ENCODE assay signal across 13 cellular contexts in the genomic region with DNA sequence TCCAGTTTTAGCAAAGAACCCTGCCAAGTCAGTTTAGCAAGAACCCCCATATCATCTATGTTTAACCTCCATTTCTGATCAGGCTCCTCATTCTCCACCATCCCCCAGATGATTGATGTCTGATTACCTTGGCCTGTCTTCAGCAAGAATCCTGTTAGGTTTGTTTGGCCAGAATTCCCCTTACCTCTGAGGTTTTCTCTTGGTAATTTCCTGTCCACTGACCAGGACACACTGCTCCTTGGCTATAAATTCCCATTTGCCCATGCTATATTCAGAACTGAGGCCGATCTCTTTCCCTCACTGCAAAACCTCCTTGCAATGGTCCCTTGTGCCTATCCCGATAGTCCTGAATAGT. TPM values are rescaled to one million over a fixed set of nuclear protein-coding genes. Genes with fewer than 3 reads are reported as not detected.
DNase-seq lines count a peak whose midpoint lies in the region; ATAC-seq and TF ChIP-seq lines count a peak whose summit lies in the region.
"Had no signal": no experiment of that assay in that cellular context is flagged by ENCODE, and none has a peak within 500 bp of the region (broad histone marks: within the 10 kb centered on the region; RNA-seq: fewer than 3 reads in every experiment).

No MANE protein-coding gene starts in this region.

- H2AFZ ChIP-seq in PC-3 (ENCODE audit: low read length): peak overlapping the region; percentile 24
- no peak overlapping the region for H2AFZ ChIP-seq in neural progenitor cell (replicated peaks)

- peaks cover 39% of the 10 kb centered on the region for H3K4me1 Mint-ChIP-seq in T-helper 1 cell treated with Interleukin-12 subunit alpha and Interleukin-12 subunit beta and Interleukin-4 antibody, amounts not matched to agents 30 μg/mL and 1 μg/mL, for 36 hours (ENCODE audit: low read depth)
- peaks cover 38% of the 10 kb centered on the region for H3K4me1 Mint-ChIP-seq in dendritic cell treated with granulocyte-macrophage colony-stimulating factor and Interleukin-4, amounts not matched to agents 40 ng/mL and 50 ng/mL, for 4 days (ENCODE audit: low read depth)
- peaks cover 25% of the 10 kb centered on the region for H3K4me1 Mint-ChIP-seq in neural progenitor cell

- H3K27ac Mint-ChIP-seq in T-helper 1 cell treated with Interleukin-12 subunit alpha and Interleukin-12 subunit beta and Interleukin-4 antibody, amounts not matched to agents 30 μg/mL and 1 μg/mL, for 36 hours: no peak overlapping the region
- peak overlapping the region; percentile 88 for H3K27ac Mint-ChIP-seq in dendritic cell treated with granulocyte-macrophage colony-stimulating factor and Interleukin-4, amounts not matched to agents 40 ng/mL and 50 ng/mL, for 4 days
- H3K27ac Mint-ChIP-seq in neural progenitor cell: no peak overlapping the region

- 94 to 96% methylated on average over 2 of the region's 2 CpGs for WGBS in tibial nerve, 2 donors

- H3K9me3 ChIP-seq in PC-3 (ENCODE audit: low read length) (no peaks in the 10 kb centered on the region), neural progenitor cell (ENCODE audit: low read depth) (no peaks in the 10 kb centered on the region), tibial nerve (no peaks in the 10 kb centered on the region)
- H3K9me3 ChIP-seq: gastrocnemius medialis, tibial artery had no signal

- no peak for TF ChIP-seq EP300 in tibial nerve (IDR thresholded peaks at IDR 0.05)

- H3K4me3 Mint-ChIP-seq in T-helper 1 cell treated with Interleukin-12 subunit alpha and Interleukin-12 subunit beta and Interleukin-4 antibody, amounts not matched to agents 30 μg/mL and 1 μg/mL, for 36 hours: peak overlapping the region; percentile 76
- peak overlapping the region; percentile 80 for H3K4me3 Mint-ChIP-seq in dendritic cell treated with granulocyte-macrophage colony-stimulating factor and Interleukin-4, amounts not matched to agents 40 ng/mL and 50 ng/mL, for 4 days
- H3K4me3 Mint-ChIP-seq in neural progenitor cell: peak overlapping the region; percentile 68

- H3K4me2 ChIP-seq in PC-3 (ENCODE audit: low read length) (peak overlapping the region; percentile 34), neural progenitor cell (no peak overlapping the region)

- POLR2A ChIA-PET in PC-3 (lab: Charles Lee; ENCODE audit: unreplicated experiment): no interaction called here

- no peaks in the 10 kb centered on the region for H3K9me2 ChIP-seq in PC-3 (replicated peaks; ENCODE audit: low read length)

- peaks cover 35% of the 10 kb centered on the region for H3K27me3 Mint-ChIP-seq in T-helper 1 cell treated with Interleukin-12 subunit alpha and Interleukin-12 subunit beta and Interleukin-4 antibody, amounts not matched to agents 30 μg/mL and 1 μg/mL, for 36 hours (ENCODE audit: low read depth)
- H3K27me3 Mint-ChIP-seq in dendritic cell treated with granulocyte-macrophage colony-stimulating factor and Interleukin-4, amounts not matched to agents 40 ng/mL and 50 ng/mL, for 4 days: peaks cover 5% of the 10 kb centered on the region
- peaks cover 28% of the 10 kb centered on the region for H3K27me3 Mint-ChIP-seq in neural progenitor cell (ENCODE audit: insufficient read depth, low read depth)

- H3F3A ChIP-seq in PC-3 (ENCODE audit: low read length, unreplicated experiment) (no peaks in the 10 kb centered on the region), neural progenitor cell (ENCODE audit: low read depth) (peaks cover 12% of the 10 kb centered on the region)

- H3K27ac ChIP-seq in PC-3 (ENCODE audit: low read length) (peak overlapping the region; percentile 75), neural progenitor cell (no peak overlapping the region), tibial nerve (no peak overlapping the region)
- H3K27ac ChIP-seq: 22Rv1, gastrocnemius medialis, tibial artery had no signal

- ATAC-seq in PC-3 (no peak), GM21528 (IDR thresholded peaks at IDR 0.05; ENCODE audit: low FRiP score, unreplicated experiment) (no peak)
- ATAC-seq: gastrocnemius medialis had no signal

- H4K20me1 ChIP-seq in PC-3 (ENCODE audit: low read length): no peaks in the 10 kb centered on the region
- no peaks in the 10 kb centered on the region for H4K20me1 ChIP-seq in neural progenitor cell (ENCODE audit: low read depth)

- peaks cover 33% of the 10 kb centered on the region for H3K4me1 ChIP-seq in PC-3 (ENCODE audit: insufficient read depth, low read length)
- H3K4me1 ChIP-seq in neural progenitor cell: peaks cover 4% of the 10 kb centered on the region
- H3K4me1 ChIP-seq in tibial nerve: peaks cover 0 to 17% (median 0%) of the 10 kb centered on the region in 4 donors
- H3K4me1 ChIP-seq: gastrocnemius medialis had no signal

- no peaks in the 10 kb centered on the region for H3K27me3 ChIP-seq in PC-3 (ENCODE audit: low read length)
- H3K27me3 ChIP-seq in neural progenitor cell: peaks cover 47% of the 10 kb centered on the region
- peaks cover 0 to 12% of the 10 kb centered on the region in 2 donors for H3K27me3 ChIP-seq in tibial nerve

- H3K79me2 ChIP-seq in PC-3 (ENCODE audit: low read length): no peaks in the 10 kb centered on the region
- no peaks in the 10 kb centered on the region for H3K79me2 ChIP-seq in neural progenitor cell (ENCODE audit: low read depth)

- CTCF ChIA-PET in PC-3 (lab: Charles Lee): no interaction called here

- no TSS peak for BruUV-seq in PC-3 (replicated peaks; lab: Mats Ljungman, UMichigan)

- H3K9me3 Mint-ChIP-seq in T-helper 1 cell treated with Interleukin-12 subunit alpha and Interleukin-12 subunit beta and Interleukin-4 antibody, amounts not matched to agents 30 μg/mL and 1 μg/mL, for 36 hours: no peaks in the 10 kb centered on the region
- no peaks in the 10 kb centered on the region for H3K9me3 Mint-ChIP-seq in dendritic cell treated with granulocyte-macrophage colony-stimulating factor and Interleukin-4, amounts not matched to agents 40 ng/mL and 50 ng/mL, for 4 days
- H3K9me3 Mint-ChIP-seq in neural progenitor cell: peaks cover 5% of the 10 kb centered on the region

- H3K36me3 Mint-ChIP-seq in T-helper 1 cell treated with Interleukin-12 subunit alpha and Interleukin-12 subunit beta and Interleukin-4 antibody, amounts not matched to agents 30 μg/mL and 1 μg/mL, for 36 hours (ENCODE audit: low read depth): peaks cover 8% of the 10 kb centered on the region
- H3K36me3 Mint-ChIP-seq in dendritic cell treated with granulocyte-macrophage colony-stimulating factor and Interleukin-4, amounts not matched to agents 40 ng/mL and 50 ng/mL, for 4 days (ENCODE audit: low read depth): no peaks in the 10 kb centered on the region
- peaks cover 5% of the 10 kb centered on the region for H3K36me3 Mint-ChIP-seq in neural progenitor cell

- intact Hi-C loops in PC-3 (cut with micrococcal nuclease): no loop called here
- intact Hi-C loops in dendritic cell treated with granulocyte-macrophage colony-stimulating factor and Interleukin-4, amounts not matched to agents 40 ng/mL and 50 ng/mL, for 4 days (cut with micrococcal nuclease): no loop called here

- TF ChIP-seq POLR2A in tibial nerve (IDR thresholded peaks at IDR 0.05): no peak

- H3K4me3 ChIP-seq in PC-3 (ENCODE audit: low read length): no peak overlapping the region
- H3K4me3 ChIP-seq in neural progenitor cell: no peak overlapping the region
- no peak overlapping the region for H3K4me3 ChIP-seq in tibial nerve

- no peaks in the 10 kb centered on the region for H3K36me3 ChIP-seq in PC-3 (ENCODE audit: low read depth, low read length)
- H3K36me3 ChIP-seq in neural progenitor cell: no peaks in the 10 kb centered on the region
- H3K36me3 ChIP-seq in tibial nerve: no peaks in the 10 kb centered on the region
- H3K36me3 ChIP-seq: gastrocnemius medialis, tibial artery had no signal

- TF ChIP-seq CTCF in PC-3 (conservative IDR thresholded peaks at IDR 0.05; ENCODE audit: low read depth, low read length): no peak
- TF ChIP-seq CTCF in neural progenitor cell (IDR thresholded peaks at IDR 0.05): no peak
- no peak for TF ChIP-seq CTCF in tibial nerve (IDR thresholded peaks at IDR 0.05)

- no peak for DNase-seq in T-helper 1 cell
- DNase-seq in PC-3: peak; percentile 55
- DNase-seq in neural progenitor cell (ENCODE audit: low spot score): no peak
- no peak for DNase-seq in tibial nerve (ENCODE audit: low spot score in 2 of 2)
- DNase-seq in pons (ENCODE audit: low spot score): no peak
- DNase-seq: activated CD4-positive, alpha-beta T cell treated with anti-CD3 and anti-CD28 coated beads, Interleukin-2, amount 50 U/mL, for 48 hours; gastrocnemius medialis; NCI-H2171 treated with DMSO at 0.1 percent for 48 hours; tibial artery had no signal

- H3K9ac ChIP-seq in PC-3 (ENCODE audit: low read length) (peak overlapping the region; percentile 2; the same call in 1 of the 2 replicates), neural progenitor cell (no peak overlapping the region)

RNA-seq across cellular contexts. Expression of gene ZNF311, which starts 27.0 kb away (rescaled TPM):
- total RNA-seq in PC-3 (2014; rRNA removed) (0.04 and 0.40 TPM in 2 replicates), neural progenitor cell (ENCODE audit: low replicate concordance) (1.9 and 2.0 TPM in 2 replicates), tibial nerve (1 to 10 TPM in 3 of 4 donors, under 1 TPM in 1; 0.84 to 3.7 (median 1.6) TPM)

RNA-seq across cellular contexts. Expression of gene TRIM27, which starts 54.3 kb away (rescaled TPM):
- total RNA-seq in PC-3 (2014; rRNA removed): 85.8 and 92.5 TPM in 2 replicates
- 69.0 and 94.5 TPM in 2 replicates for total RNA-seq in neural progenitor cell (ENCODE audit: low replicate concordance)
- total RNA-seq in tibial nerve: 10 to 100 TPM; 57.5 to 90.9 (median 72.4) TPM
